In the genomic region with DNA sequence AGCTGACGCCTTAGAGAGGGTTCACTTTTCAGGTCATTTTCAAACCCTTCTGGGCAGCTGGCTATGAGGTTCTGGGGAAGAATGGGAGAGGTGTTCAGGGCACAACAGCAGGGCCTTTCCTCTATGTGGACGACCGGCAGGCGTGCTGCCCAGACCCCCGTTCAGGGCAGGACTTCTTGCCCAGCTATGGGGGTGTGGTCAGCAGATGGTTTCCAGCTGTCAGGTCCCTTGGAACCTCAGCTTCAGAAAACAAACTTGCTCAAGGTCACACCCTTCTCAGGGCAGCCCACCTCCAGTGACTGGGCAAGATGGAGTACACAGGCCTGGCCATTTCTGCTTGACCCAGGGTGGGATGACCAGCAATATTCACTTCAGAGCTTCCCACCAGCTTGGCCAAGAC, we compare ENCODE assay signal across 22 cellular contexts.
"Had no signal": no experiment of that assay in that cellular context is flagged by ENCODE, and none has a peak within 500 bp of the region (broad histone marks: within the 10 kb centered on the region; RNA-seq: fewer than 3 reads in every experiment).

No MANE protein-coding gene starts in this region.

- H3K4me1 ChIP-seq: esophagus squamous epithelium, parathyroid adenoma, sigmoid colon had no signal

- H3K27ac Mint-ChIP-seq: mesothelial cell of epicardium; natural killer cell treated with Interleukin-12 subunit alpha and Interleukin-12 subunit beta and Interleukin-15 and Interleukin-18, amount 100 ng/mL, for 72 hours; progenitor cell of endocrine pancreas; stimulated activated memory B cell treated with anti-CD40 and anti-IgM and Interleukin-4, amounts not matched to agents 10 μg/mL and 1 μg/mL and 100 μg/mL, for 72 hours; stimulated activated naive CD8-positive, alpha-beta T cell treated with anti-CD3 and anti-CD28 coated beads, Interleukin-15, Interleukin-2, amounts not matched to agents 100 ng/mL and 50 ng/mL, for 24 hours had no signal

- H3K4me1 Mint-ChIP-seq: naive B cell; stimulated activated memory B cell treated with anti-CD40 and anti-IgM and Interleukin-4, amounts not matched to agents 10 μg/mL and 1 μg/mL and 100 μg/mL, for 72 hours had no signal

- H3K9me3 ChIP-seq: esophagus squamous epithelium, mucosa of descending colon, neutrophil, sigmoid colon, thoracic aorta, tibial nerve, upper lobe of left lung had no signal

- H3K9ac ChIP-seq: parathyroid adenoma had no signal

- H3K27ac ChIP-seq: dorsolateral prefrontal cortex, esophagus squamous epithelium, neutrophil, parathyroid adenoma, sigmoid colon, thoracic aorta, upper lobe of left lung had no signal

- H2AFZ ChIP-seq: parathyroid adenoma had no signal

- H3K36me3 Mint-ChIP-seq: mesothelial cell of epicardium; naive B cell; natural killer cell treated with Interleukin-12 subunit alpha and Interleukin-12 subunit beta and Interleukin-15 and Interleukin-18, amount 100 ng/mL, for 72 hours; stimulated activated memory B cell treated with anti-CD40 and anti-IgM and Interleukin-4, amounts not matched to agents 10 μg/mL and 1 μg/mL and 100 μg/mL, for 72 hours had no signal

- H3K4me3 Mint-ChIP-seq: mesothelial cell of epicardium; natural killer cell treated with Interleukin-12 subunit alpha and Interleukin-12 subunit beta and Interleukin-15 and Interleukin-18, amount 100 ng/mL, for 72 hours; stimulated activated memory B cell treated with anti-CD40 and anti-IgM and Interleukin-4, amounts not matched to agents 10 μg/mL and 1 μg/mL and 100 μg/mL, for 72 hours; stimulated activated naive CD8-positive, alpha-beta T cell treated with anti-CD3 and anti-CD28 coated beads, Interleukin-15, Interleukin-2, amounts not matched to agents 100 ng/mL and 50 ng/mL, for 24 hours had no signal

- H3K27me3 ChIP-seq: esophagus squamous epithelium, neutrophil, sigmoid colon, tibial nerve, upper lobe of left lung had no signal

- H3K9me3 Mint-ChIP-seq: natural killer cell treated with Interleukin-12 subunit alpha and Interleukin-12 subunit beta and Interleukin-15 and Interleukin-18, amount 100 ng/mL, for 72 hours; stimulated activated memory B cell treated with anti-CD40 and anti-IgM and Interleukin-4, amounts not matched to agents 10 μg/mL and 1 μg/mL and 100 μg/mL, for 72 hours had no signal

- H3K36me3 ChIP-seq: esophagus squamous epithelium, neutrophil, sigmoid colon, thoracic aorta, tibial nerve, upper lobe of left lung had no signal

- ATAC-seq: left colon; mucosa of descending colon; stimulated activated memory B cell treated with anti-CD40 and anti-IgM and Interleukin-4, amounts not matched to agents 10 μg/mL and 1 μg/mL and 100 μg/mL, for 72 hours had no signal

- H3K79me2 ChIP-seq: parathyroid adenoma had no signal

- H3K4me3 ChIP-seq: dorsolateral prefrontal cortex, esophagus squamous epithelium, mucosa of descending colon, sigmoid colon, thoracic aorta, tibial nerve, upper lobe of left lung had no signal

- DNase-seq: central memory CD4-positive, alpha-beta T cell; dorsolateral prefrontal cortex; effector CD4-positive, alpha-beta T cell; esophagus squamous epithelium; head of caudate nucleus; left colon; mesenchymal stem cell; mucosa of descending colon; naive B cell; sigmoid colon; stimulated activated CD4-positive, alpha-beta T cell treated with anti-CD3 and anti-CD28 coated beads, Interleukin-2, amount 100 ng/mL, for 24 hours; stimulated activated CD4-positive, alpha-beta T cell treated with anti-CD3 and anti-CD28 coated beads, Interleukin-4, amount 100 ng/mL, for 4 hours had no signal
